Comparison of ENCODE assay signal across 9 cellular contexts in the genomic region with DNA sequence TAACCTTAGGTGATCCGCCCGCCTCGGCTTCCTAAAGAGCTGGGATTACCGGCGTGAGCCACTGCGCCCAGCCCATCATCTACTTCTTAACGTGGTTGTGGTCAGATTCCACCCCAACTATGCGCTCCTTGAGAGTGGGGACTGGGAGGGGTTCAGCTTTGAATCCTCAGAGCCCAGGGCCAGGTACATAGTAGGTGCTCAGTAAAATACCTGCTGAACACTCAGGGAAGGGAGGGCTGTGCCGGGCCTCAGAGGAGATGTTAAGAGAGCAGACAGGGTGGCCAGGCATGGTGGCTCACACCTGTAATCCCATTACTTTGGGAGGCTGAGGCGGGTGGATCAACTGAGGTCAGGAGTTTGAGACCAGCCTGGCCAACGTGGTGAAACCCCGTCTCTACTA. TPM values are rescaled to one million over a fixed set of nuclear protein-coding genes. Genes with fewer than 3 reads are reported as not detected.
DNase-seq lines count a peak whose midpoint lies in the region; ATAC-seq and TF ChIP-seq lines count a peak whose summit lies in the region.
"Had no signal": no experiment of that assay in that cellular context is flagged by ENCODE, and none has a peak within 500 bp of the region (broad histone marks: within the 10 kb centered on the region; RNA-seq: fewer than 3 reads in every experiment).

No MANE protein-coding gene starts in this region.

- no peaks in the 10 kb centered on the region for H3K9me3 Mint-ChIP-seq in T-cell
- H3K9me3 Mint-ChIP-seq in endodermal cell, result no peaks in the 10 kb centered on the region
- H3K9me3 Mint-ChIP-seq: WTC11 had no signal

- H3K79me2 ChIP-seq in GM23248 (ENCODE audit: insufficient read depth), result peaks cover 33% of the 10 kb centered on the region

- H3K4me3 Mint-ChIP-seq in T-cell, result peak overlapping the region; percentile 54 to 87 (median 69)
- H3K4me3 Mint-ChIP-seq in endodermal cell, result no peak overlapping the region
- H3K4me3 Mint-ChIP-seq: WTC11 had no signal

- H2AFZ ChIP-seq in GM23248, result no peak overlapping the region

- DNase-seq in GM23248, result no peak
- DNase-seq in T-cell, result no peak
- no peak for DNase-seq in esophagus muscularis mucosa (ENCODE audit: extremely low spot score)
- no peak for DNase-seq in spleen
- DNase-seq in inferior parietal cortex (ENCODE audit: extremely low spot score), result no peak
- DNase-seq in NCI-H69 (lab: John Stamatoyannopoulos, UW), result no peak
- no peak for DNase-seq in endodermal cell

- WGBS in GM23248 (ENCODE audit: low coverage in 1 of 2, low lambda C conversion rate in 2 of 2, missing lambda C conversion rate in 2 of 2), 2 experiments, result 73 to 79% methylated on average over 12 of the region's 12 CpGs
- WGBS in esophagus muscularis mucosa, result 84% methylated on average over 12 of the region's 12 CpGs
- WGBS in spleen, 5 donors, result 71 to 83% (median 80%) methylated on average over 12 of the region's 12 CpGs
- 94 to 97% methylated on average over 8 to 12 of the region's 12 CpGs for WGBS in endodermal cell (ENCODE audit: insufficient coverage in 1 of 2, insufficient read length in 1 of 2), 2 experiments

- H3K4me3 ChIP-seq in GM23248, result no peak overlapping the region
- H3K4me3 ChIP-seq in esophagus muscularis mucosa, result peak overlapping the region in 3 of 4 donors; percentile 60 to 74 (median 63)
- no peak overlapping the region for H3K4me3 ChIP-seq in spleen
- H3K4me3 ChIP-seq in endodermal cell (ENCODE audit: low read length), result no peak overlapping the region

- H3K27me3 ChIP-seq in GM23248 (replicated peaks; ENCODE audit: insufficient read depth) (no peaks in the 10 kb centered on the region), esophagus muscularis mucosa (no peaks in the 10 kb centered on the region), spleen (replicated peaks in 1 of 7) (no peaks in the 10 kb centered on the region), endodermal cell (ENCODE audit: control insufficient read depth, insufficient read depth, low read length, poor library complexity, severe bottlenecking) (no peaks in the 10 kb centered on the region)

- no peaks in the 10 kb centered on the region for H3K9me2 ChIP-seq in GM23248 (ENCODE audit: insufficient read depth)

- TF ChIP-seq CTCF in esophagus muscularis mucosa (IDR thresholded peaks at IDR 0.05), result no peak
- no peak for TF ChIP-seq CTCF in spleen (IDR thresholded peaks at IDR 0.05 in 8 of 11, conservative IDR thresholded peaks at IDR 0.05 in 3 of 11)
- TF ChIP-seq CTCF in endodermal cell (conservative IDR thresholded peaks at IDR 0.05), result no peak

- H3K36me3 Mint-ChIP-seq in T-cell, result no peaks in the 10 kb centered on the region
- peaks cover 4% of the 10 kb centered on the region for H3K36me3 Mint-ChIP-seq in endodermal cell (ENCODE audit: low read depth)
- H3K36me3 Mint-ChIP-seq: WTC11 had no signal

- H3K4me1 ChIP-seq in GM23248 (ENCODE audit: insufficient read depth), result peaks cover 14% of the 10 kb centered on the region
- H3K4me1 ChIP-seq in esophagus muscularis mucosa, result peaks cover 34 to 78% (median 76%) of the 10 kb centered on the region in 4 donors
- peaks cover 28 to 75% (median 63%) of the 10 kb centered on the region in 6 donors for H3K4me1 ChIP-seq in spleen
- H3K4me1 ChIP-seq in endodermal cell (ENCODE audit: control insufficient read depth, insufficient read depth, low read length), result peaks cover 4% of the 10 kb centered on the region

- H3K27ac ChIP-seq in GM23248 (peak overlapping the region; percentile 82), esophagus muscularis mucosa (replicated peaks in 1 of 4) (peak overlapping the region; percentile 91 to 98 (median 94)), spleen (peak overlapping the region in 7 of 8 donors; percentile 92 to 99 (median 96)), endodermal cell (ENCODE audit: low read depth, low read length) (no peak overlapping the region)

- ATAC-seq in T-cell (replicated peaks in 1 of 4) (no peak), HG03175 (IDR thresholded peaks at IDR 0.05; ENCODE audit: unreplicated experiment) (no peak)
- ATAC-seq: WTC11 had no signal

- peak overlapping the region; percentile 89 to 92 for H3K27ac Mint-ChIP-seq in T-cell
- no peak overlapping the region for H3K27ac Mint-ChIP-seq in endodermal cell
- H3K27ac Mint-ChIP-seq: WTC11 had no signal

- peaks cover 14% of the 10 kb centered on the region for H3K36me3 ChIP-seq in GM23248 (ENCODE audit: low read depth)
- H3K36me3 ChIP-seq in esophagus muscularis mucosa, result peaks cover 0 to 16% (median 14%) of the 10 kb centered on the region in 4 donors
- peaks cover 0 to 16% (median 0%) of the 10 kb centered on the region in 6 donors for H3K36me3 ChIP-seq in spleen
- no peaks in the 10 kb centered on the region for H3K36me3 ChIP-seq in endodermal cell (ENCODE audit: control insufficient read depth, insufficient read depth, low read length)

- TF ChIP-seq EP300 in esophagus muscularis mucosa (IDR thresholded peaks at IDR 0.05), result no peak

- H3K9me3 ChIP-seq in GM23248 (ENCODE audit: low read depth) (no peaks in the 10 kb centered on the region), esophagus muscularis mucosa (no peaks in the 10 kb centered on the region), spleen (no peaks in the 10 kb centered on the region), endodermal cell (ENCODE audit: control insufficient read depth, low read length) (no peaks in the 10 kb centered on the region)

- POLR2A ChIA-PET in T-cell (lab: Charles Lee), result no interaction called here

- H3K27me3 Mint-ChIP-seq in T-cell (no peaks in the 10 kb centered on the region), endodermal cell (ENCODE audit: insufficient read depth) (no peaks in the 10 kb centered on the region)

- peaks cover 49 to 66% (median 52%) of the 10 kb centered on the region in 3 donors for H3K4me1 Mint-ChIP-seq in T-cell
- H3K4me1 Mint-ChIP-seq in endodermal cell, result peaks cover 5% of the 10 kb centered on the region

- H3K9ac ChIP-seq in GM23248, result peak overlapping the region; percentile 85
- H3K9ac ChIP-seq in endodermal cell (ENCODE audit: extremely low read depth, low read length, poor library complexity, severe bottlenecking), result no peak overlapping the region

- peaks cover 8% of the 10 kb centered on the region; the same call in 1 of the 2 replicates for H4K20me1 ChIP-seq in GM23248 (ENCODE audit: insufficient read depth)

- peak overlapping the region; percentile 67 for H3K4me2 ChIP-seq in GM23248 (ENCODE audit: unreplicated experiment)

- CTCF ChIA-PET in T-cell (lab: Charles Lee), result interaction anchor here in 1 of 2 donors (0.5 to 8.6 kb wide), 3 partner anchors 9 to 31 kb away, joined by 3 to 61 read pairs (median 31); partner anchors contain the start of gene PDXP

- peaks cover 17% of the 10 kb centered on the region for H3F3A ChIP-seq in GM23248 (ENCODE audit: insufficient read depth)

- intact Hi-C loops in esophagus muscularis mucosa (cut with DNase I), result no loop called here
- intact Hi-C loops in spleen (cut with DNase I; ENCODE audit: low total_unique reads), result no loop called here

- no peak for TF ChIP-seq POLR2A in esophagus muscularis mucosa (IDR thresholded peaks at IDR 0.05; ENCODE audit: low read depth)
- no peak for TF ChIP-seq POLR2A in spleen (IDR thresholded peaks at IDR 0.05)

- in situ Hi-C loops in GM23248 (cut with MboI), result no loop called here

RNA-seq across cellular contexts. Expression of gene LGALS1, which starts 1.2 kb away (rescaled TPM):
- total RNA-seq in GM23248 (2014; rRNA removed; shearing (Covaris generic)), result 5,290 and 7,830 TPM in 2 replicates
- polyA plus RNA-seq in GM23248 (2016; fragmentation: Nextera tagmentation; extraction: Ambion mirVana) (6,727 and 6,984 TPM in 2 replicates), spleen (100 to 1,000 TPM; 371 to 519 (median 445) TPM)
- total RNA-seq in T-cell (100 to 1,000 TPM in 2 of 5 donors, 10 to 100 TPM in 3; 39.5 to 206 (median 99.2) TPM), esophagus muscularis mucosa (1,000 to 10,000 TPM in 3 of 4 donors, 100 to 1,000 TPM in 1; 710 to 1,112 (median 1,021) TPM), spleen (100 to 1,000 TPM; 158 to 544 (median 389) TPM), endodermal cell (10 to 100 TPM; 10.4 to 16.0 TPM)
- 126 TPM for polyA plus RNA-seq in endodermal cell (2013, experiment 1 of 2)
- polyA plus RNA-seq in endodermal cell (2013, experiment 2 of 2), result 131 TPM

RNA-seq across cellular contexts. Expression of gene NOL12, which starts 11.9 kb away (rescaled TPM):
- 4.9 and 19.1 TPM in 2 replicates for total RNA-seq in GM23248 (2014; rRNA removed; shearing (Covaris generic))
- polyA plus RNA-seq in GM23248 (2016; fragmentation: Nextera tagmentation; extraction: Ambion mirVana), result 24.9 and 25.1 TPM in 2 replicates
- 10 to 100 TPM; 29.2 to 52.4 (median 47.5) TPM for total RNA-seq in T-cell
- total RNA-seq in esophagus muscularis mucosa, result 10 to 100 TPM in 3 of 4 donors, 1 to 10 TPM in 1; 9.1 to 18.4 (median 14.5) TPM
- 10 to 100 TPM; 24.0 to 55.3 (median 30.2) TPM for total RNA-seq in spleen
- 10 to 100 TPM; 28.5 to 33.9 (median 31.1) TPM for polyA plus RNA-seq in spleen
- 10 to 100 TPM; 21.9 to 26.8 TPM for total RNA-seq in endodermal cell
- polyA plus RNA-seq in endodermal cell (2013, experiment 1 of 2), result 28.1 TPM
- 24.4 TPM for polyA plus RNA-seq in endodermal cell (2013, experiment 2 of 2)

RNA-seq across cellular contexts. Expression of gene PDXP, which starts 15.7 kb away (rescaled TPM):
- total RNA-seq in GM23248 (2014; rRNA removed; shearing (Covaris generic)), result 17.5 and 17.7 TPM in 2 replicates
- polyA plus RNA-seq in GM23248 (2016; fragmentation: Nextera tagmentation; extraction: Ambion mirVana), result 1.9 and 2.1 TPM in 2 replicates
- total RNA-seq in T-cell, result 10 to 100 TPM in 3 of 5 donors, 1 to 10 TPM in 2; 3.1 to 11.3 (median 10.7) TPM
- total RNA-seq in esophagus muscularis mucosa, result 10 to 100 TPM in 3 of 4 donors, 1 to 10 TPM in 1; 7.3 to 28.3 (median 17.4) TPM
- total RNA-seq in spleen, result 10 to 100 TPM in 5 of 7 donors, 1 to 10 TPM in 2; 9.3 to 17.8 (median 11.2) TPM
- polyA plus RNA-seq in spleen, result 10 to 100 TPM; 14.7 to 26.6 (median 15.4) TPM
- 10 to 100 TPM; 23.5 to 29.3 TPM for total RNA-seq in endodermal cell
- polyA plus RNA-seq in endodermal cell (2013, experiment 1 of 2), result 40.4 TPM
- 40.7 TPM for polyA plus RNA-seq in endodermal cell (2013, experiment 2 of 2)

RNA-seq across cellular contexts. Expression of gene TRIOBP, which starts 22.6 kb away (rescaled TPM):
- 127 and 135 TPM in 2 replicates for total RNA-seq in GM23248 (2014; rRNA removed; shearing (Covaris generic))
- 123 and 130 TPM in 2 replicates for polyA plus RNA-seq in GM23248 (2016; fragmentation: Nextera tagmentation; extraction: Ambion mirVana)
- 10 to 100 TPM; 14.5 to 36.8 (median 31.1) TPM for total RNA-seq in T-cell
- total RNA-seq in esophagus muscularis mucosa, result 100 to 1,000 TPM; 150 to 208 (median 182) TPM
- total RNA-seq in spleen, result 100 to 1,000 TPM in 5 of 7 donors, 10 to 100 TPM in 2; 69.9 to 151 (median 106) TPM
- polyA plus RNA-seq in spleen, result 10 to 100 TPM; 24.6 to 62.0 (median 34.2) TPM
- total RNA-seq in endodermal cell, result 10 to 100 TPM; 74.7 to 82.2 TPM
- polyA plus RNA-seq in endodermal cell (2013, experiment 1 of 2), result 48.8 TPM
- polyA plus RNA-seq in endodermal cell (2013, experiment 2 of 2), result 50.9 TPM

RNA-seq across cellular contexts. Expression of gene SH3BP1, which starts 34.8 kb away (rescaled TPM):
- 2.4 and 9.9 TPM in 2 replicates for total RNA-seq in GM23248 (2014; rRNA removed; shearing (Covaris generic))
- 0.81 and 0.89 TPM in 2 replicates for polyA plus RNA-seq in GM23248 (2016; fragmentation: Nextera tagmentation; extraction: Ambion mirVana)
- 100 to 1,000 TPM in 1 of 5 donors, 10 to 100 TPM in 4; 91.3 to 111 (median 93.6) TPM for total RNA-seq in T-cell
- total RNA-seq in esophagus muscularis mucosa, result 1 to 10 TPM; 1.5 to 7.5 (median 4.3) TPM
- total RNA-seq in spleen, result 10 to 100 TPM; 38.0 to 78.9 (median 61.2) TPM
- 10 to 100 TPM; 17.7 to 51.7 (median 35.2) TPM for polyA plus RNA-seq in spleen
- 10 to 100 TPM; 37.7 to 38.6 TPM for total RNA-seq in endodermal cell
- 15.7 TPM for polyA plus RNA-seq in endodermal cell (2013, experiment 1 of 2)
- 14.3 TPM for polyA plus RNA-seq in endodermal cell (2013, experiment 2 of 2)

Comparison
In these comparisons a context has a peak if more than half of its experiments do, and no peak if none do; other contexts are left out.
1. H3K4me3 ChIP-seq: peak in esophagus muscularis mucosa (3 of 4); none in GM23248 (single experiment), spleen (0 of 8) and endodermal cell (single experiment).